ENCODE assay signal across 8 cellular contexts in the genomic region with DNA sequence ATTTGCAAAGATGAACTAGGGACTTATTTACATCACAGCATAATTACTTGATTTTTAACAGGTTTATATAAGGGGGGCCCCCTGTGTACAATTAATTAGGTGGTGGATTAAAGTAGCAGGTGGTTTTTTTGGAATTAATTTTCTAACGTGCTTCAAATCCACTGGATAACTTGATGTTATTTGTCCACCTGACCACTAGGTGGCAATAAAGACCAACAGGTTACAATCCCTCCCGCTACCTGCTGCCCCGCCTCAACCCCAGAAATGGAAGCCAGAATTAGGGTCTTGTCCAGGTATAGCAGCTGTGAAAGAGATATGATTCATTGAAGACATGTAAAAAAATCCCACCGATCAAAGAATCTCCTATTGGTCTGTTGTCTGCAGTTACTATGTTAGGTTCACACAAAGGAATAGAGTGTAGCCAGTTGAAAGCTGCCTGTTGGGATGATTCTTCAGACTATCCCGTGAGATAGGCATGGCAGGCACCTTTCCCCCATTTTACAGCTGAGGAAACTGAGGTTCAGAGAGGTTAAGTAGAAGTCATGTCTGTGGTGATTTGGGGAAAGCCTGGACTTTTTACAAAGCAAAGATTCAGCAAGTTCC. TPM values are rescaled to one million over a fixed set of nuclear protein-coding genes. Genes with fewer than 3 reads are reported as not detected.
DNase-seq lines count a peak whose midpoint lies in the region; ATAC-seq and TF ChIP-seq lines count a peak whose summit lies in the region.

No MANE protein-coding gene starts in this region.

- H3K4me1 ChIP-seq in adrenal gland (replicated peaks in 1 of 2): no peaks in the 10 kb centered on the region

- H3K36me3 ChIP-seq in adrenal gland (replicated peaks in 1 of 2): no peaks in the 10 kb centered on the region

- H3K27ac ChIP-seq in adrenal gland: no peak overlapping the region

- ATAC-seq in GM18867 (IDR thresholded peaks at IDR 0.05; ENCODE audit: unreplicated experiment): peak; percentile 44
- peak; percentile 55 for ATAC-seq in HG03432 (IDR thresholded peaks at IDR 0.05; ENCODE audit: unreplicated experiment)
- ATAC-seq in GM21390 (IDR thresholded peaks at IDR 0.05; ENCODE audit: unreplicated experiment): no peak

- intact Hi-C loops in adrenal gland (cut with DNase I): loop anchor here (5.0 to 10.0 kb wide), 2 partner anchors 289 to 416 kb away; no protein-coding TSS in a partner anchor

- no peaks in the 10 kb centered on the region for H3K9me3 ChIP-seq in adrenal gland (replicated peaks in 1 of 3)

- no peaks in the 10 kb centered on the region for H3K27me3 ChIP-seq in adrenal gland

- no peak for TF ChIP-seq POLR2A in adrenal gland (IDR thresholded peaks at IDR 0.05)

- no peak overlapping the region for H3K4me3 ChIP-seq in adrenal gland

- TF ChIP-seq CTCF in adrenal gland (IDR thresholded peaks at IDR 0.05): peak; percentile 52 to 75 (median 64)

- 13 to 16% (median 15%) methylated on average over 3 to 5 of the region's 5 CpGs for WGBS in adrenal gland, 4 donors

- peak; percentile 41 for DNase-seq in COLO829 (ENCODE audit: low spot score)
- peak; percentile 53 for DNase-seq in NCI-H774 (lab: John Stamatoyannopoulos, UW)
- peak in 1 of 7 donors; percentile 16 for DNase-seq in adrenal gland
- DNase-seq in iPS-NIHi7 (ENCODE audit: extremely low spot score): peak; percentile 79
- peak; percentile 60 for DNase-seq in superior temporal gyrus (ENCODE audit: extremely low spot score)

RNA-seq across cellular contexts. Expression of a gene that starts 44.0 kb away (rescaled TPM):
- 100 to 1,000 TPM in 2 of 8 donors, 10 to 100 TPM in 6; 57.2 to 118 (median 82.3) TPM for total RNA-seq in adrenal gland
- polyA plus RNA-seq in adrenal gland: 10 to 100 TPM; 20.4 to 83.8 (median 25.7) TPM
